24 cellular contexts compared by ENCODE assay signal in the genomic region with DNA sequence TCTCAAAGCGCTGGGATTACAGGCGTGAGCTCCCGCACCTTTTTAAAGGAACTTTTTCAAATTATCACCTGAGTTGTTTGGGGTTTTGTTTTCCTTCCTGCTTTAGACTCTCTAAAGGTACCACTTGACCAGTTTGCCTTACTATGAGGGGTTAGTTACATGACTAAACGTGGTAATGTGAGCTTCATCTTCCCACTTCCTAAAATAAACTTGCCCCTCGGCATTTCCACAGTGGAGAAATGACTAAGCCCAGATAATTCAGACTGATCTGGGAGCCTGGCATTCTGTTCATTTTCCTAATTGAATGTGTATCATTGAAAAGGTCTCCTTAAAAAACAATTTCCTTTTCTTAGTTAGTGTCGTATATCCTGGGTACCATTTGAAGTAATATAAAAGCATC.
"Had no signal": no experiment of that assay in that cellular context is flagged by ENCODE, and none has a peak within 500 bp of the region (broad histone marks: within the 10 kb centered on the region; RNA-seq: fewer than 3 reads in every experiment).

No MANE protein-coding gene starts in this region.

- H2AFZ ChIP-seq: neural progenitor cell, parathyroid adenoma had no signal

- H3K36me3 ChIP-seq: neural progenitor cell, right atrium auricular region, spleen, transverse colon had no signal

- H3K27ac Mint-ChIP-seq: activated T-helper 17 cell treated with anti-CD3 and anti-CD28 coated beads, Interleukin-2, amount 50 U/mL, for 72 hours; natural killer cell; neural progenitor cell had no signal

- H3K4me1 ChIP-seq: right atrium auricular region, spleen, testis, transverse colon had no signal

- H3K4me3 ChIP-seq: neural progenitor cell, right atrium auricular region, spleen, testis, transverse colon had no signal

- H3K4me2 ChIP-seq: neural progenitor cell had no signal

- H3K4me1 Mint-ChIP-seq: activated T-helper 17 cell treated with anti-CD3 and anti-CD28 coated beads, Interleukin-2, amount 50 U/mL, for 72 hours had no signal

- H3K27ac ChIP-seq: neural progenitor cell, parathyroid adenoma, right atrium auricular region, spleen, testis, transverse colon, VCaP had no signal

- H3K4me3 Mint-ChIP-seq: activated T-helper 17 cell treated with anti-CD3 and anti-CD28 coated beads, Interleukin-2, amount 50 U/mL, for 72 hours; natural killer cell; neural progenitor cell had no signal

- DNase-seq: activated CD4-positive, alpha-beta T cell treated with anti-CD3 and anti-CD28 coated beads for 48 hours; activated CD4-positive, alpha-beta T cell treated with anti-CD3 and anti-CD28 coated beads, Interleukin-2, amount 50 U/mL, for 48 hours; activated CD8-positive, alpha-beta memory T cell treated with anti-CD3 and anti-CD28 coated beads for 24 hours; activated gamma-delta T cell treated with Interleukin-2 at 50 U/mL for 16 hours; activated naive CD4-positive, alpha-beta T cell treated with anti-CD3 and anti-CD28 coated beads, Interleukin-2, amount 50 U/mL, for 16 hours; activated T-cell treated with anti-CD3 and anti-CD28 coated beads, Interleukin-2, amount 50 U/mL, for 1 hour; amniotic stem cell; effector memory CD4-positive, alpha-beta T cell; head of caudate nucleus; hippocampal formation; kidney; left colon; natural killer cell; occipital lobe; spleen; stimulated activated CD4-positive, alpha-beta T cell treated with anti-CD3 and anti-CD28 coated beads, Interleukin-2, amount 100 ng/mL, for 48 hours; stimulated activated naive CD4-positive, alpha-beta T cell treated with Interleukin-2 at 50 U/mL for 16 hours; testis; transverse colon had no signal

- H3K9ac ChIP-seq: neural progenitor cell, parathyroid adenoma had no signal

- H3K9me3 ChIP-seq: right atrium auricular region, testis, transverse colon had no signal

- H3K27me3 ChIP-seq: neural progenitor cell, right atrium auricular region, spleen, testis, transverse colon had no signal

- ATAC-seq: activated T-helper 17 cell treated with anti-CD3 and anti-CD28 coated beads, Interleukin-2, amount 50 U/mL, for 72 hours; left colon; natural killer cell had no signal

- H3K27me3 Mint-ChIP-seq: activated T-helper 17 cell treated with anti-CD3 and anti-CD28 coated beads, Interleukin-2, amount 50 U/mL, for 72 hours had no signal
